In the genomic region with DNA sequence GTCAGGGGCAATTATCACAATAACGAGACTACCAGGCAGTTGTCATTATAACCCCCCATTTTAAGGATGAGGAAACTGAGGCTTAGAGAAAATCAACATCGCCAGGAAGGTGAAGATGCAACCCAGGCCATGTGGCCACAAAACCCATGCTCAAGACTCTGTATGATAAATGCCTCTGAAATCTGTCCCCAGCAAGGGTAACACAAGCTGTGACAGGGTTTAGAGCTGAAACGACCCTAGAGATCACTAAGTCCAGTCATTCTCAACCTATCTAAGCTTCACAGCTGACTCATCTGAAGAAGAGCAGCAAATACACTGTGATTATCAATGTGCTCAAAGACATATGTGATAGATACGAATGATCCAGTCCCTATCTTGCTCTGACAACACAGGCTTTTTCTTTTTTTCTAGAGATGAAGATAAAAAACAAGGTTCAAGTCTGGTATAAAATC, we compare ENCODE assay signal across 11 cellular contexts. TPM values are rescaled to one million over a fixed set of nuclear protein-coding genes. Genes with fewer than 3 reads are reported as not detected.
DNase-seq lines count a peak whose midpoint lies in the region; ATAC-seq and TF ChIP-seq lines count a peak whose summit lies in the region.
"Had no signal": no experiment of that assay in that cellular context is flagged by ENCODE, and none has a peak within 500 bp of the region (broad histone marks: within the 10 kb centered on the region; RNA-seq: fewer than 3 reads in every experiment).

No MANE protein-coding gene starts in this region.

- TF ChIP-seq CTCF in GM10248 (IDR thresholded peaks at IDR 0.05; ENCODE audit: control extremely low read depth, extremely low read depth, low read depth, missing control alignments), result no peak
- TF ChIP-seq CTCF in lower leg skin (IDR thresholded peaks at IDR 0.05), result no peak

- CTCF ChIA-PET in GM10248 (lab: Yijun Ruan, JAX), result interaction anchor here (0.9 to 4.9 kb wide), 10 partner anchors 9 to 144 kb away, joined by 3 to 28 read pairs (median 5); no protein-coding TSS in a partner anchor

- WGBS in lower leg skin, 2 donors, result 90 to 96% methylated on average over 4 of the region's 4 CpGs

- DNase-seq in GM10248 (ENCODE audit: extremely low spot score) (peak; percentile 35), NCI-H1105 treated with DMSO at 0.1 percent for 48 hours (lab: John Stamatoyannopoulos, UW) (no peak), lower leg skin (ENCODE audit: low spot score in 2 of 2) (no peak), H4 (ENCODE audit: low spot score) (no peak), cerebellar cortex (ENCODE audit: low spot score) (no peak)
- DNase-seq: NCI-H526 treated with DMSO at 0.1 percent for 48 hours; stimulated activated CD4-positive, alpha-beta T cell treated with anti-CD3 and anti-CD28 coated beads, Interleukin-1b, Interleukin-23, amount 100 ng/mL, for 48 hours had no signal

- POLR2A ChIA-PET in GM10248 (lab: Yijun Ruan, JAX), result interaction anchor here (0.6 kb wide), 1 partner anchor 19 kb away, joined by 3 read pairs; no protein-coding TSS in a partner anchor

- intact Hi-C loops in lower leg skin (cut with DNase I; ENCODE audit: low total_unique reads), result no loop called here

- peak; percentile 49 for ATAC-seq in GM19025 (IDR thresholded peaks at IDR 0.05; ENCODE audit: low read depth, unreplicated experiment)
- ATAC-seq in HG02759 (IDR thresholded peaks at IDR 0.05; ENCODE audit: unreplicated experiment), result peak; percentile 69
- peak; percentile 57 for ATAC-seq in HG03575 (IDR thresholded peaks at IDR 0.05; ENCODE audit: extremely low read depth, insufficient number of reproducible peaks, low FRiP score, unreplicated experiment)

- TF ChIP-seq POLR2A in lower leg skin (IDR thresholded peaks at IDR 0.05), result no peak

- H3K4me3 ChIP-seq in lower leg skin (ENCODE audit: low read depth, poor library complexity, severe bottlenecking), result no peak overlapping the region
- H3K4me3 ChIP-seq: cardiac muscle cell had no signal

RNA-seq across cellular contexts. Expression of gene ARHGAP18, which starts 47.0 kb away (rescaled TPM):
- 10 to 100 TPM in 1 of 4 donors, 1 to 10 TPM in 3; 5.1 to 12.7 (median 7.7) TPM for total RNA-seq in lower leg skin
- 8.0 and 8.9 TPM in 2 replicates for total RNA-seq in H4 (2014; rRNA removed; shearing (Covaris generic))
